In genomic region chr1:151311589-151312331, GRCh38 we compare ENCODE assay signal across 8 cellular contexts. TPM values are rescaled to one million over a fixed set of nuclear protein-coding genes. Genes with fewer than 3 reads are reported as not detected.
DNase-seq lines count a peak whose midpoint lies in the region; ATAC-seq, FAIRE-seq and TF ChIP-seq lines count a peak whose summit lies in the region.

No MANE protein-coding gene starts in this region.

- peak overlapping the region; percentile 19 for H3K27ac Mint-ChIP-seq in activated B cell treated with CpG ODN at 0.5 μM for 24 hours

- peak; percentile 98 for ATAC-seq in activated B cell treated with CpG ODN at 0.5 μM for 24 hours (ENCODE audit: low read depth)
- peak; percentile 67 to 90 (median 80) for ATAC-seq in right lobe of liver
- no peak for ATAC-seq in HG03135 (IDR thresholded peaks at IDR 0.05; ENCODE audit: unreplicated experiment)

- peaks cover 93% of the 10 kb centered on the region for H3K36me3 Mint-ChIP-seq in activated B cell treated with CpG ODN at 0.5 μM for 24 hours (ENCODE audit: low read depth)

- peaks cover 21% of the 10 kb centered on the region for H3K4me1 Mint-ChIP-seq in activated B cell treated with CpG ODN at 0.5 μM for 24 hours

- H3K4me1 ChIP-seq in right lobe of liver = peaks cover 6 to 58% (median 33%) of the 10 kb centered on the region in 4 donors

- intact Hi-C loops in activated B cell treated with CpG ODN at 0.5 μM for 24 hours (cut with micrococcal nuclease) (no loop called here), right lobe of liver (cut with DNase I) (no loop called here)

- CTCF ChIA-PET in activated B cell treated with CpG ODN at 0.5 μM for 24 hours (lab: Charles Lee) = interaction anchor here (2.8 to 3.1 kb wide), 2 partner anchors 11 to 29 kb away, joined by 14 to 16 read pairs; no protein-coding TSS in a partner anchor

- H3K9me3 Mint-ChIP-seq in activated B cell treated with CpG ODN at 0.5 μM for 24 hours = no peaks in the 10 kb centered on the region

- POLR2A ChIA-PET in activated B cell treated with CpG ODN at 0.5 μM for 24 hours (lab: Charles Lee) = interaction anchor here (1.1 to 2.1 kb wide), 5 partner anchors 16 to 88 kb away, joined by 3 to 11 read pairs (median 4); partner anchors contain the start of genes PI4KB, PSMB4 and PSMD4

- H3K27me3 Mint-ChIP-seq in activated B cell treated with CpG ODN at 0.5 μM for 24 hours = no peaks in the 10 kb centered on the region

- 11% methylated on average over 6 of the region's 7 CpGs for WGBS in right lobe of liver (ENCODE audit: insufficient coverage, low coverage, low lambda C conversion rate, missing lambda C conversion rate)

- H3K9me3 ChIP-seq in right lobe of liver = no peaks in the 10 kb centered on the region

- H3K27me3 ChIP-seq in HL-60 (ENCODE audit: insufficient read depth, poor library complexity, severe bottlenecking) (no peaks in the 10 kb centered on the region), bronchial epithelial cell (ENCODE audit: control insufficient read depth, insufficient read depth, low read length) (no peaks in the 10 kb centered on the region), right lobe of liver (no peaks in the 10 kb centered on the region)

- peak; percentile 28 for TF ChIP-seq POLR2A in right lobe of liver (IDR thresholded peaks at IDR 0.05)

- H3K27ac ChIP-seq in HL-60 (replicated peaks) (no peak overlapping the region; the same call in 1 of the 2 replicates), right lobe of liver (peak overlapping the region in 2 of 3 donors; percentile 40 to 54)

- peak; percentile 64 for FAIRE-seq in bronchial epithelial cell (lab: Jason Lieb, UNC)

- DNase-seq in HL-60 (ENCODE audit: low read depth in 1 of 2, low spot score in 1 of 2) (peak; percentile 89 to 93), activated B cell treated with CpG ODN at 0.5 μM for 24 hours (no peak), bronchial epithelial cell (ENCODE audit: low read depth) (peak; percentile 100), right lobe of liver (peak in 2 of 3 donors; percentile 58 to 74), OCI-M2 (lab: John Stamatoyannopoulos, UW; ENCODE audit: unreplicated experiment) (no peak), NCI-H1930 (lab: John Stamatoyannopoulos, UW) (no peak)
- peak in 2 of 3 experiments; percentile 65 to 73 for DNase-seq in stimulated activated CD4-positive, alpha-beta T cell treated with anti-CD3 and anti-CD28 coated beads, TNF-alpha, amount 100 ng/mL, for 4 hours (ENCODE audit: low read depth in 3 of 3)

- no peak overlapping the region for H3K4me3 Mint-ChIP-seq in activated B cell treated with CpG ODN at 0.5 μM for 24 hours

- H3K4me3 ChIP-seq in HL-60 (replicated peaks; ENCODE audit: insufficient read depth, low read length) = no peak overlapping the region
- H3K4me3 ChIP-seq in bronchial epithelial cell (ENCODE audit: low read depth, low read length) = no peak overlapping the region
- no peak overlapping the region for H3K4me3 ChIP-seq in right lobe of liver

- TF ChIP-seq CTCF in HL-60 (IDR thresholded peaks at IDR 0.05; ENCODE audit: insufficient read depth, low read length) (no peak), activated B cell treated with CpG ODN at 0.5 μM for 24 hours (IDR thresholded peaks at IDR 0.05) (no peak), bronchial epithelial cell (IDR thresholded peaks at IDR 0.05; ENCODE audit: insufficient read depth, low read length, severe bottlenecking) (no peak), right lobe of liver (IDR thresholded peaks at IDR 0.05) (no peak)

- H3K36me3 ChIP-seq in bronchial epithelial cell (ENCODE audit: control insufficient read depth, insufficient read depth, low read length) (peaks cover 29% of the 10 kb centered on the region), right lobe of liver (peaks cover 0 to 36% (median 13%) of the 10 kb centered on the region in 4 donors)

RNA-seq across cellular contexts. Expression of gene PI4KB, which starts 15.5 kb away (rescaled TPM):
- total RNA-seq in activated B cell treated with CpG ODN at 0.5 μM for 24 hours (112 and 113 TPM in 2 replicates), bronchial epithelial cell (20.8 and 30.9 TPM in 2 replicates), right lobe of liver (10 to 100 TPM; 20.0 to 24.7 (median 22.7) TPM)

RNA-seq across cellular contexts. Expression of gene ZNF687, which starts 29.7 kb away (rescaled TPM):
- total RNA-seq in activated B cell treated with CpG ODN at 0.5 μM for 24 hours = 38.8 and 40.3 TPM in 2 replicates
- 9.0 and 12.8 TPM in 2 replicates for total RNA-seq in bronchial epithelial cell
- 10 to 100 TPM in 3 of 6 experiments, 1 to 10 TPM in 3; 7.6 to 14.2 (median 10.1) TPM for total RNA-seq in right lobe of liver

RNA-seq across cellular contexts. Expression of gene RFX5, which starts 35.3 kb away (rescaled TPM):
- total RNA-seq in activated B cell treated with CpG ODN at 0.5 μM for 24 hours = 222 and 262 TPM in 2 replicates
- 8.8 and 16.6 TPM in 2 replicates for total RNA-seq in bronchial epithelial cell
- 10 to 100 TPM in 5 of 6 experiments, 1 to 10 TPM in 1; 9.8 to 23.0 (median 16.8) TPM for total RNA-seq in right lobe of liver

RNA-seq across cellular contexts. Expression of gene PSMD4, which starts 57.2 kb away (rescaled TPM):
- total RNA-seq in activated B cell treated with CpG ODN at 0.5 μM for 24 hours = 189 and 201 TPM in 2 replicates
- total RNA-seq in bronchial epithelial cell = 259 and 280 TPM in 2 replicates
- 10 to 100 TPM; 72.2 to 95.6 (median 79.1) TPM for total RNA-seq in right lobe of liver

Comparison
In these comparisons a context has a peak if more than half of its experiments do, and no peak if none do; other contexts are left out.
1. DNase-seq: peak in HL-60 (2 of 2), bronchial epithelial cell (single experiment), right lobe of liver (2 of 3) and stimulated activated CD4-positive, alpha-beta T cell treated with anti-CD3 and anti-CD28 coated beads, TNF-alpha, amount 100 ng/mL, for 4 hours (2 of 3); none in activated B cell treated with CpG ODN at 0.5 μM for 24 hours (single experiment), OCI-M2 (single experiment) and NCI-H1930 (0 of 2).